ENCODE assay signal across 1 cellular context in genomic region chr15:67542462-67543347, GRCh38.
TF ChIP-seq lines count a peak whose summit lies in the region.

Gene MAP2K5 (plus strand): TSS chr15:67542703. CDS start chr15:67543336, 633 bp downstream.

TF ChIP-seq in HepG2, 621 proteins besides CTCF, POLR2A, EP300 and RAD21 (continued from another document and continues in another):
- TF ChIP-seq AKNA (CRISPR knock-in tag; IDR thresholded peaks at IDR 0.05; ENCODE audit: borderline replicate concordance): no peak
- no peak for TF ChIP-seq HNRNPL (IDR thresholded peaks at IDR 0.05; ENCODE audit: low read depth, low read length)
- no peak for TF ChIP-seq SMAD9 (CRISPR knock-in tag; IDR thresholded peaks at IDR 0.05)
- no peak for TF ChIP-seq HMGXB3 (CRISPR knock-in tag; IDR thresholded peaks at IDR 0.05; ENCODE audit: borderline replicate concordance)
- no peak for TF ChIP-seq LCORL (IDR thresholded peaks at IDR 0.05)
- peak; percentile 24; the same call in 1 of the 2 replicates for TF ChIP-seq LCORL (CRISPR knock-in tag; IDR thresholded peaks at IDR 0.05)
- TF ChIP-seq NR2F1 (CRISPR knock-in tag; IDR thresholded peaks at IDR 0.05): no peak
- TF ChIP-seq MBD4 (IDR thresholded peaks at IDR 0.05; ENCODE audit: borderline replicate concordance, low read length): no peak
- TF ChIP-seq HIC2 (CRISPR knock-in tag; IDR thresholded peaks at IDR 0.05; ENCODE audit: low read depth): no peak
- no peak; the same call in 1 of the 2 replicates for TF ChIP-seq KAT7 (CRISPR knock-in tag; IDR thresholded peaks at IDR 0.05; ENCODE audit: borderline replicate concordance)
- TF ChIP-seq SRF (IDR thresholded peaks at IDR 0.05; ENCODE audit: low read depth, low read length): no peak
- TF ChIP-seq ZNF737 (CRISPR knock-in tag; IDR thresholded peaks at IDR 0.05; ENCODE audit: borderline replicate concordance): no peak
- peak; percentile 94 for TF ChIP-seq GABPB1 (CRISPR knock-in tag; IDR thresholded peaks at IDR 0.05)
- TF ChIP-seq ZGPAT (CRISPR knock-in tag; IDR thresholded peaks at IDR 0.05): peak; percentile 71; the same call in 1 of the 2 replicates
- no peak for TF ChIP-seq KIAA2018 (CRISPR knock-in tag; IDR thresholded peaks at IDR 0.05; ENCODE audit: borderline replicate concordance)
- no peak for TF ChIP-seq MAFF (IDR thresholded peaks at IDR 0.05; ENCODE audit: low read depth, low read length)
- peak; percentile 84 for TF ChIP-seq PHF20 (CRISPR knock-in tag; IDR thresholded peaks at IDR 0.05)
- peak; percentile 80 for TF ChIP-seq GMEB1 (CRISPR knock-in tag; IDR thresholded peaks at IDR 0.05; ENCODE audit: borderline replicate concordance)
- TF ChIP-seq ISX (CRISPR knock-in tag; conservative IDR thresholded peaks at IDR 0.05): no peak
- peak; percentile 35; the same call in 1 of the 2 replicates for TF ChIP-seq ARID5B (CRISPR knock-in tag; IDR thresholded peaks at IDR 0.05)
- TF ChIP-seq RELA (CRISPR knock-in tag; IDR thresholded peaks at IDR 0.05): no peak
- TF ChIP-seq ZFP36L1 (CRISPR knock-in tag; IDR thresholded peaks at IDR 0.05): no peak
- TF ChIP-seq SMAD3 (CRISPR knock-in tag; IDR thresholded peaks at IDR 0.05): no peak
- no peak for TF ChIP-seq ZNF33A (CRISPR knock-in tag; IDR thresholded peaks at IDR 0.05; ENCODE audit: borderline replicate concordance)
- TF ChIP-seq PTBP1 (IDR thresholded peaks at IDR 0.05; ENCODE audit: low read depth, low read length, poor library complexity, severe bottlenecking): no peak
- no peak for TF ChIP-seq MIXL1 (CRISPR knock-in tag; IDR thresholded peaks at IDR 0.05)
- no peak for TF ChIP-seq GTF2F1 (IDR thresholded peaks at IDR 0.05; ENCODE audit: low read length)
